In the genomic region with DNA sequence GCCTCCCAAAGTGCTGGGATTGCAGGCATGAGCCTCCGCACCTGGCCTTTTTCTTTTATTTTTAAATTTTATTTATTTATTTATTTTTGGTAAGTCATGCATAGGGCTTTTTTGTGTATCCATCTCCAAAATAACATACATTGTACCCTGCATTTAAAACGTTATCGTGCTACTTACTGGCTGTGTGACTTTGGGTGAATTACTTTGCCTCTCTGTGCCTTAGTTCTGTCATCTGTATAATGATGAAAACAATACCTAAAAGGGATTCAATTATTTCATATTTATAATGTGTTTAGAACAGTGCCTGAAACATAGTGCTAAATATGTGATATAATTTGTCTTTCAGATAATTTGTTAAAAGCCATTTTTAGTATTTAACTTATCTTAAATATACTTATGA, we compare ENCODE assay signal across 28 cellular contexts.
"Had no signal": no experiment of that assay in that cellular context is flagged by ENCODE, and none has a peak within 500 bp of the region (broad histone marks: within the 10 kb centered on the region; RNA-seq: fewer than 3 reads in every experiment).

No MANE protein-coding gene starts in this region.

- DNase-seq: colonic mucosa; cortex of kidney; dermis blood vessel endothelial cell; dorsolateral prefrontal cortex; effector CD4-positive, alpha-beta T cell; effector CD8-positive, alpha-beta T cell; effector memory CD4-positive, alpha-beta T cell; effector memory CD8-positive, alpha-beta T cell; endodermal cell; erythroblast; esophagus squamous epithelium; foreskin fibroblast; foreskin keratinocyte; foreskin melanocyte; gastrocnemius medialis; glutamatergic neuron; head of caudate nucleus; heart left ventricle; heart right ventricle had no signal

- FAIRE-seq: colon, endometrium, endothelial cell of umbilical vein, frontal cortex had no signal

- ATAC-seq: effector memory CD8-positive, alpha-beta T cell; esophagus mucosa; foreskin keratinocyte; gastrocnemius medialis; gastroesophageal sphincter; heart left ventricle; heart right ventricle had no signal

- H3K36me3 ChIP-seq: colonic mucosa, gastrocnemius medialis had no signal

- H3K4me1 ChIP-seq: colonic mucosa, esophagus muscularis mucosa, esophagus squamous epithelium, foreskin keratinocyte, gastrocnemius medialis, gastroesophageal sphincter, heart left ventricle, heart right ventricle had no signal

- H3K27me3 ChIP-seq: colonic mucosa, dorsolateral prefrontal cortex, esophagus muscularis mucosa, esophagus squamous epithelium, foreskin keratinocyte, gastrocnemius medialis, gastroesophageal sphincter, heart left ventricle, heart right ventricle had no signal

- H3K9me3 ChIP-seq: colonic mucosa, esophagus muscularis mucosa, esophagus squamous epithelium, gastrocnemius medialis, gastroesophageal sphincter, heart left ventricle had no signal

- H3K27ac ChIP-seq: colonic mucosa, coronary artery, dorsolateral prefrontal cortex, epithelial cell of prostate, esophagus muscularis mucosa, esophagus squamous epithelium, foreskin keratinocyte, gastrocnemius medialis, gastroesophageal sphincter, heart left ventricle, heart right ventricle had no signal

- H3K4me3 ChIP-seq: colonic mucosa, coronary artery, dorsolateral prefrontal cortex, esophagus muscularis mucosa, esophagus squamous epithelium, gastrocnemius medialis, gastroesophageal sphincter, heart left ventricle, heart right ventricle had no signal
